In the genomic region with DNA sequence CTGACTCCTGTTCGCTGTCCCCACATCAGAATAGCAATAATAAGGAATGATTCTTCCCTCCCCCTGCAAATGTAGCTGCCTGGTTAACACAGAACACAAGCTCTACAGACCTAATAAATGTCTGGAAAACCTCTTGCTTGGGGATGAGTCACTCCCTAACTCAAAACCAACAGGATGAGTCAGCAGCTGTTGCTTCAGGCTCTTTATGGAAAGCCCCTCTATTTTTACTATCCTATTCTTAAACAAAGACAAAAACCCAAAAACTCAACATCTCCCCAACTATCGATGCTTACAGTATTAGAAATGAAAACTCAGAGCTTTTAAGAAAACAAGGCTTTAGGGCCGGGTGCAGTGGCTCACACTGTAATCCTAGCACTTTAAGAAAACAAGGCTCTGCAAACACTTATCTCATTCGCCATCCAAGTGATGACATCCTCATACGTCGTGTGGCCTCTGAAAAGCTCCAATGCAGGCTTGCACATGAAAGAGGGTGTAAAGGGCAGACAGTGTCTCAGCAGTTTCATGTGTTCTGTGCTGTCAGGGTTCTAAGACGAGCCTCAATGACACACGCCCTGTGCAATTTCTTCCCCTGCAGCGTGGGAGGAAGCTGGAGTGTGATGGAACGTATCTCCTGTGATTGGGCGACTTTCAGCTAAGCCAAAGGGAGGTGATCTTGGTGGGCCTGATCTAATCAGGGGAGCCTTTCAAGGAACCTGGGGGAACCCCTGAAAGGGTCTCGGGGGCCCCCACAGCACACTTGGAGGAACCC, we compare ENCODE assay signal across 8 cellular contexts.
DNase-seq lines count a peak whose midpoint lies in the region; ATAC-seq and FAIRE-seq lines count a peak whose summit lies in the region.

No MANE protein-coding gene starts in this region.

- intact Hi-C loops in naive thymus-derived CD4-positive, alpha-beta T cell (cut with micrococcal nuclease): loop anchor here in 1 of 2 donors (1.0 to 2.0 kb wide), 2 partner anchors 15 to 47 kb away; no protein-coding TSS in a partner anchor

- H3K36me3 ChIP-seq in naive thymus-derived CD4-positive, alpha-beta T cell (ENCODE audit: control insufficient read depth in 2 of 3, insufficient read depth in 3 of 3, low read length in 3 of 3): no peaks in the 10 kb centered on the region

- peak overlapping the region; percentile 81 for H3K27ac Mint-ChIP-seq in activated CD4-positive, alpha-beta T cell treated with anti-CD3 and anti-CD28 coated beads, Interleukin-2, amount 10 ng/mL, durations not matched to agents 7 days and 5 days
- H3K27ac Mint-ChIP-seq in naive thymus-derived CD4-positive, alpha-beta T cell: peak overlapping the region in 2 of 9 donors; percentile 74 to 92
- peak overlapping the region; percentile 97 to 98 for H3K27ac Mint-ChIP-seq in stimulated activated naive CD8-positive, alpha-beta T cell treated with anti-CD3 and anti-CD28 coated beads, Interleukin-15, amount 100 ng/mL, for 72 hours

- peak; percentile 100 for DNase-seq in A172 (ENCODE audit: low spot score)
- peak; percentile 37 for DNase-seq in NCI-H2227 (lab: John Stamatoyannopoulos, UW; ENCODE audit: unreplicated experiment)
- DNase-seq in activated CD4-positive, alpha-beta T cell treated with anti-CD3 and anti-CD28 coated beads, Interleukin-2, amount 10 ng/mL, durations not matched to agents 7 days and 5 days: peak; percentile 60
- DNase-seq in naive thymus-derived CD4-positive, alpha-beta T cell: peak in 2 of 9 donors; percentile 19 to 73
- DNase-seq in stimulated activated naive CD8-positive, alpha-beta T cell treated with anti-CD3 and anti-CD28 coated beads, Interleukin-15, amount 100 ng/mL, for 72 hours: peak; percentile 65 to 86

- no peak overlapping the region for H3K4me3 ChIP-seq in naive thymus-derived CD4-positive, alpha-beta T cell (ENCODE audit: low read length)

- H3K9me3 Mint-ChIP-seq in activated CD4-positive, alpha-beta T cell treated with anti-CD3 and anti-CD28 coated beads, Interleukin-2, amount 10 ng/mL, durations not matched to agents 7 days and 5 days: peaks cover 4% of the 10 kb centered on the region
- H3K9me3 Mint-ChIP-seq in naive thymus-derived CD4-positive, alpha-beta T cell: peaks cover 0 to 13% (median 0%) of the 10 kb centered on the region in 11 donors
- H3K9me3 Mint-ChIP-seq in stimulated activated naive CD8-positive, alpha-beta T cell treated with anti-CD3 and anti-CD28 coated beads, Interleukin-15, amount 100 ng/mL, for 72 hours: no peaks in the 10 kb centered on the region

- no peaks in the 10 kb centered on the region for H3K27me3 Mint-ChIP-seq in activated CD4-positive, alpha-beta T cell treated with anti-CD3 and anti-CD28 coated beads, Interleukin-2, amount 10 ng/mL, durations not matched to agents 7 days and 5 days
- H3K27me3 Mint-ChIP-seq in naive thymus-derived CD4-positive, alpha-beta T cell: no peaks in the 10 kb centered on the region
- no peaks in the 10 kb centered on the region for H3K27me3 Mint-ChIP-seq in stimulated activated naive CD8-positive, alpha-beta T cell treated with anti-CD3 and anti-CD28 coated beads, Interleukin-15, amount 100 ng/mL, for 72 hours

- POLR2A ChIA-PET in activated CD4-positive, alpha-beta T cell treated with anti-CD3 and anti-CD28 coated beads, Interleukin-2, amount 10 ng/mL, durations not matched to agents 7 days and 5 days (lab: Charles Lee): interaction anchor here (0.6 kb wide), 2 partner anchors 97 to 856 kb away, joined by 3 to 6 read pairs; no protein-coding TSS in a partner anchor
- POLR2A ChIA-PET in naive thymus-derived CD4-positive, alpha-beta T cell (lab: Charles Lee): interaction anchor here (0.5 kb wide), 1 partner anchor 342 kb away, joined by 3 read pairs; no protein-coding TSS in a partner anchor

- H3K36me3 Mint-ChIP-seq in activated CD4-positive, alpha-beta T cell treated with anti-CD3 and anti-CD28 coated beads, Interleukin-2, amount 10 ng/mL, durations not matched to agents 7 days and 5 days (ENCODE audit: low read depth): peaks cover 8% of the 10 kb centered on the region
- H3K36me3 Mint-ChIP-seq in naive thymus-derived CD4-positive, alpha-beta T cell: peaks cover 11 to 67% (median 41%) of the 10 kb centered on the region in 5 donors

- H3K4me1 ChIP-seq in naive thymus-derived CD4-positive, alpha-beta T cell (ENCODE audit: control insufficient read depth in 2 of 2, insufficient read depth in 2 of 2, low read length in 2 of 2): peaks cover 0 to 29% of the 10 kb centered on the region in 2 donors

- ATAC-seq in GM18502 (IDR thresholded peaks at IDR 0.05; ENCODE audit: poor library complexity, unreplicated experiment) (peak; percentile 85), HG02870 (IDR thresholded peaks at IDR 0.05; ENCODE audit: unreplicated experiment) (peak; percentile 73)
- ATAC-seq in naive thymus-derived CD4-positive, alpha-beta T cell: peak; percentile 79
- ATAC-seq in stimulated activated naive CD8-positive, alpha-beta T cell treated with anti-CD3 and anti-CD28 coated beads, Interleukin-15, amount 100 ng/mL, for 72 hours: peak; percentile 98

- no peaks in the 10 kb centered on the region for H3K27me3 ChIP-seq in naive thymus-derived CD4-positive, alpha-beta T cell (ENCODE audit: control insufficient read depth in 2 of 2, insufficient read depth in 2 of 2, low read length in 2 of 2)

- CTCF ChIA-PET in activated CD4-positive, alpha-beta T cell treated with anti-CD3 and anti-CD28 coated beads, Interleukin-2, amount 10 ng/mL, durations not matched to agents 7 days and 5 days (lab: Charles Lee): interaction anchor here (0.5 to 2.0 kb wide), 15 partner anchors 10 to 352 kb away, joined by 3 to 9 read pairs (median 3); no protein-coding TSS in a partner anchor
- CTCF ChIA-PET in naive thymus-derived CD4-positive, alpha-beta T cell (lab: Charles Lee): interaction anchor here (0.6 kb wide), 1 partner anchor 301 kb away, joined by 3 read pairs; no protein-coding TSS in a partner anchor

- H3K4me1 Mint-ChIP-seq in activated CD4-positive, alpha-beta T cell treated with anti-CD3 and anti-CD28 coated beads, Interleukin-2, amount 10 ng/mL, durations not matched to agents 7 days and 5 days: peaks cover 36% of the 10 kb centered on the region
- peaks cover 8 to 45% (median 20%) of the 10 kb centered on the region in 7 donors for H3K4me1 Mint-ChIP-seq in naive thymus-derived CD4-positive, alpha-beta T cell
- peaks cover 52% of the 10 kb centered on the region for H3K4me1 Mint-ChIP-seq in stimulated activated naive CD8-positive, alpha-beta T cell treated with anti-CD3 and anti-CD28 coated beads, Interleukin-15, amount 100 ng/mL, for 72 hours

- H3K4me3 Mint-ChIP-seq in activated CD4-positive, alpha-beta T cell treated with anti-CD3 and anti-CD28 coated beads, Interleukin-2, amount 10 ng/mL, durations not matched to agents 7 days and 5 days: peak overlapping the region; percentile 21
- H3K4me3 Mint-ChIP-seq in naive thymus-derived CD4-positive, alpha-beta T cell: peak overlapping the region in 2 of 10 donors; percentile 10 to 57
- peak overlapping the region; percentile 64 to 77 for H3K4me3 Mint-ChIP-seq in stimulated activated naive CD8-positive, alpha-beta T cell treated with anti-CD3 and anti-CD28 coated beads, Interleukin-15, amount 100 ng/mL, for 72 hours

- H3K9me3 ChIP-seq in naive thymus-derived CD4-positive, alpha-beta T cell (ENCODE audit: control insufficient read depth in 2 of 3, low read length in 3 of 3): no peaks in the 10 kb centered on the region

- peak; percentile 93 for FAIRE-seq in endometrium (lab: Jason Lieb, UNC)

- H3K27ac ChIP-seq in naive thymus-derived CD4-positive, alpha-beta T cell (ENCODE audit: low read depth, low read length): no peak overlapping the region
